ENCODE assay signal across 8 cellular contexts in the genomic region with DNA sequence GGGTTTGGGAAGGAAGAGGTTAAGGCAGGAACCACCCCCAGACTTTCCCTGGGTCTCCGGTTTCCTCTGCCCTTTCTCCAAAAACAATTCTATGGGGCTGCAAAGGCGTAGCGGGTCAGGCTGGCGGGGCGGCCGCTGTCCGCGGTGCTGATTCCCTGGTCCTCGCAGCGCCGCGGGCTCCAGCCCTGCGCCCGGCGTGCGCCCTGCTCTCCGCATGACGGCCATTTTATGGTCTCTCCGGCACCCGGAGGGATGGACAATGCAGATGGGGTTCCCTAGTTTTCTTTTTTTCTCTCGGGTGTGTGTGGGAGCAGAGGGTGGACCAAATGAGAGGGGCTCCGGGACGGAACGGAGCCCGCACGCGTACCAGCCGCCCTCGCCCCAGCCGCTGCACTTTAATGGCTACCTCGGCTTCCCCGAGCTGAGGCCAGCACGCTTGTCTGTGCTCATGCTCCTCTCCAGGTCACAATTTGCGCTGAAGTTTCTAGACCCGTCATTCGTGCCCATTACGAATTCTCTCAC. TPM values are rescaled to one million over a fixed set of nuclear protein-coding genes. Genes with fewer than 3 reads are reported as not detected.
DNase-seq lines count a peak whose midpoint lies in the region; ATAC-seq, FAIRE-seq and TF ChIP-seq lines count a peak whose summit lies in the region.

No MANE protein-coding gene starts in this region.

- peak; percentile 81 for ATAC-seq in body of pancreas
- ATAC-seq in upper lobe of right lung: peak; percentile 66

- H3K27me3 ChIP-seq in body of pancreas (peaks cover 0 to 5% of the 10 kb centered on the region in 2 donors), upper lobe of right lung (peaks cover 65% of the 10 kb centered on the region)

- no peak for FAIRE-seq in HTR-8/SVneo (lab: Jason Lieb, UNC)
- FAIRE-seq in kidney (lab: Jason Lieb, UNC): no peak

- H3K36me3 ChIP-seq in body of pancreas (replicated peaks in 1 of 2; ENCODE audit: insufficient read depth in 1 of 2, low read depth in 2 of 2): no peaks in the 10 kb centered on the region
- H3K36me3 ChIP-seq in kidney (ENCODE audit: control insufficient read depth in 1 of 2, insufficient read depth in 2 of 2, low read length in 2 of 2): no peaks in the 10 kb centered on the region
- H3K36me3 ChIP-seq in upper lobe of right lung: no peaks in the 10 kb centered on the region

- H3K4me1 ChIP-seq in body of pancreas (peaks cover 19% of the 10 kb centered on the region), kidney (ENCODE audit: control insufficient read depth in 1 of 2, insufficient read depth in 1 of 2, low read depth in 1 of 2, low read length in 2 of 2) (no peaks in the 10 kb centered on the region), upper lobe of right lung (no peaks in the 10 kb centered on the region)

- WGBS in body of pancreas, 2 donors: 3 to 12% methylated on average over 13 to 37 of the region's 37 CpGs

- H3K4me3 ChIP-seq in body of pancreas: no peak overlapping the region
- no peak overlapping the region for H3K4me3 ChIP-seq in kidney (ENCODE audit: low read length in 2 of 2)
- H3K4me3 ChIP-seq in upper lobe of right lung: no peak overlapping the region

- no peak overlapping the region for H3K9ac ChIP-seq in kidney (ENCODE audit: low read length in 2 of 2)

- H3K9me3 ChIP-seq in body of pancreas (no peaks in the 10 kb centered on the region), kidney (ENCODE audit: control insufficient read depth in 1 of 2, low read length in 2 of 2) (no peaks in the 10 kb centered on the region), upper lobe of right lung (no peaks in the 10 kb centered on the region)

- intact Hi-C loops in body of pancreas (cut with DNase I) (no loop called here), kidney (cut with DNase I) (no loop called here), upper lobe of right lung (cut with DNase I) (no loop called here)

- no peak for TF ChIP-seq POLR2A in body of pancreas (IDR thresholded peaks at IDR 0.05)

- H3K27ac ChIP-seq in body of pancreas: peak overlapping the region in 1 of 4 donors; percentile 8
- H3K27ac ChIP-seq in kidney (ENCODE audit: low read depth in 2 of 2, low read length in 2 of 2): no peak overlapping the region
- H3K27ac ChIP-seq in upper lobe of right lung: no peak overlapping the region

- TF ChIP-seq CTCF in body of pancreas (IDR thresholded peaks at IDR 0.05): no peak
- no peak for TF ChIP-seq CTCF in kidney (IDR thresholded peaks at IDR 0.05; ENCODE audit: borderline replicate concordance, extremely low read depth, insufficient read depth)
- no peak for TF ChIP-seq CTCF in upper lobe of right lung (IDR thresholded peaks at IDR 0.05)

- DNase-seq in COR-L47 (lab: John Stamatoyannopoulos, UW) (peak; percentile 71), HTR-8/SVneo (ENCODE audit: insufficient read length, low spot score) (peak; percentile 12), body of pancreas (peak; percentile 25 to 56 (median 41)), kidney (peak; percentile 79), upper lobe of right lung (no peak), NOMO-1 treated with DMSO at 0.1 percent for 48 hours (lab: John Stamatoyannopoulos, UW; ENCODE audit: unreplicated experiment) (no peak), LoVo (ENCODE audit: low spot score) (no peak)
- no peak for DNase-seq in stimulated activated naive CD4-positive, alpha-beta T cell treated with Interleukin-2 at 50 U/mL for 16 hours (lab: John Stamatoyannopoulos, UW)

RNA-seq across cellular contexts. Expression of gene ST8SIA3, which starts 1.6 kb away (rescaled TPM):
- total RNA-seq in body of pancreas: under 1 TPM; 0.52 to 0.66 TPM
- not detected for total RNA-seq in kidney
- not detected for polyA plus RNA-seq in kidney (ENCODE audit: insufficient read depth, low read depth, low replicate concordance)
- not detected for total RNA-seq in upper lobe of right lung

Comparison
In these comparisons a context has a peak if more than half of its experiments do, and no peak if none do; other contexts are left out.
1. DNase-seq: peak in COR-L47 (single experiment), HTR-8/SVneo (single experiment), body of pancreas (4 of 4) and kidney (single experiment); none in upper lobe of right lung (single experiment), NOMO-1 treated with DMSO at 0.1 percent for 48 hours (single experiment), LoVo (single experiment) and stimulated activated naive CD4-positive, alpha-beta T cell treated with Interleukin-2 at 50 U/mL for 16 hours (single experiment).